Comparison of ENCODE assay signal across 18 cellular contexts in genomic region chr1:22212400-22213233, GRCh38.
DNase-seq lines count a peak whose midpoint lies in the region; ATAC-seq, FAIRE-seq and TF ChIP-seq lines count a peak whose summit lies in the region.
"Had no signal": no experiment of that assay in that cellular context is flagged by ENCODE, and none has a peak within 500 bp of the region (broad histone marks: within the 10 kb centered on the region; RNA-seq: fewer than 3 reads in every experiment).

No MANE protein-coding gene starts in this region.

- no peak overlapping the region for H3K27ac ChIP-seq in kidney (ENCODE audit: low read depth in 2 of 2, low read length in 2 of 2)
- no peak overlapping the region for H3K27ac ChIP-seq in naive thymus-derived CD4-positive, alpha-beta T cell (ENCODE audit: low read depth, low read length)
- H3K27ac ChIP-seq: A549, RWPE1 had no signal

- TF ChIP-seq CTCF in natural killer cell (IDR thresholded peaks at IDR 0.05) (no peak), kidney (IDR thresholded peaks at IDR 0.05; ENCODE audit: borderline replicate concordance, extremely low read depth, insufficient read depth) (no peak), BE2C (IDR thresholded peaks at IDR 0.05; ENCODE audit: low read depth, low read length) (no peak)
- no peak for TF ChIP-seq CTCF in activated CD8-positive, alpha-beta T cell treated with anti-CD3 and anti-CD28 coated beads for 36 hours (IDR thresholded peaks at IDR 0.05)

- H3K4me1 Mint-ChIP-seq in natural killer cell treated with Interleukin-12 subunit alpha and Interleukin-12 subunit beta and Interleukin-15 and Interleukin-18, amount 100 ng/mL, for 72 hours (ENCODE audit: low read depth in 2 of 2): no peaks in the 10 kb centered on the region
- no peaks in the 10 kb centered on the region for H3K4me1 Mint-ChIP-seq in natural killer cell
- no peaks in the 10 kb centered on the region for H3K4me1 Mint-ChIP-seq in activated CD8-positive, alpha-beta T cell treated with anti-CD3 and anti-CD28 coated beads for 36 hours (ENCODE audit: low read depth)
- no peaks in the 10 kb centered on the region for H3K4me1 Mint-ChIP-seq in naive thymus-derived CD4-positive, alpha-beta T cell
- H3K4me1 Mint-ChIP-seq: T-cell had no signal

- H3K27me3 ChIP-seq in naive thymus-derived CD4-positive, alpha-beta T cell (ENCODE audit: control insufficient read depth in 2 of 2, insufficient read depth in 2 of 2, low read length in 2 of 2): peaks cover 0 to 4% of the 10 kb centered on the region in 2 donors
- no peaks in the 10 kb centered on the region for H3K27me3 ChIP-seq in BE2C

- POLR2A ChIA-PET in activated CD8-positive, alpha-beta T cell treated with anti-CD3 and anti-CD28 coated beads for 36 hours (lab: Charles Lee): no interaction called here
- POLR2A ChIA-PET in naive thymus-derived CD4-positive, alpha-beta T cell (lab: Charles Lee): no interaction called here

- no peaks in the 10 kb centered on the region for H3K36me3 Mint-ChIP-seq in natural killer cell treated with Interleukin-12 subunit alpha and Interleukin-12 subunit beta and Interleukin-15 and Interleukin-18, amount 100 ng/mL, for 72 hours
- no peaks in the 10 kb centered on the region for H3K36me3 Mint-ChIP-seq in natural killer cell
- H3K36me3 Mint-ChIP-seq in activated CD8-positive, alpha-beta T cell treated with anti-CD3 and anti-CD28 coated beads for 36 hours (ENCODE audit: low read depth): no peaks in the 10 kb centered on the region
- no peaks in the 10 kb centered on the region for H3K36me3 Mint-ChIP-seq in naive thymus-derived CD4-positive, alpha-beta T cell
- H3K36me3 Mint-ChIP-seq: CD4-positive, CD25-positive, alpha-beta regulatory T cell; T-cell had no signal

- no peaks in the 10 kb centered on the region for H3K36me3 ChIP-seq in kidney (ENCODE audit: control insufficient read depth in 1 of 2, insufficient read depth in 2 of 2, low read length in 2 of 2)
- no peaks in the 10 kb centered on the region for H3K36me3 ChIP-seq in naive thymus-derived CD4-positive, alpha-beta T cell (ENCODE audit: control insufficient read depth in 2 of 3, insufficient read depth in 3 of 3, low read length in 3 of 3)
- H3K36me3 ChIP-seq in BE2C: no peaks in the 10 kb centered on the region

- intact Hi-C loops in natural killer cell (cut with micrococcal nuclease): no loop called here
- intact Hi-C loops in kidney (cut with DNase I): no loop called here
- intact Hi-C loops in activated CD8-positive, alpha-beta T cell treated with anti-CD3 and anti-CD28 coated beads for 36 hours (cut with micrococcal nuclease): no loop called here
- intact Hi-C loops in naive thymus-derived CD4-positive, alpha-beta T cell (cut with micrococcal nuclease): no loop called here

- H3K4me1 ChIP-seq in kidney (ENCODE audit: control insufficient read depth in 1 of 2, insufficient read depth in 1 of 2, low read depth in 1 of 2, low read length in 2 of 2): no peaks in the 10 kb centered on the region
- no peaks in the 10 kb centered on the region for H3K4me1 ChIP-seq in naive thymus-derived CD4-positive, alpha-beta T cell (ENCODE audit: control insufficient read depth in 2 of 2, insufficient read depth in 2 of 2, low read length in 2 of 2)
- no peaks in the 10 kb centered on the region for H3K4me1 ChIP-seq in BE2C
- H3K4me1 ChIP-seq: A549 had no signal

- no peak for FAIRE-seq in kidney (lab: Jason Lieb, UNC)
- FAIRE-seq: A549, H1 had no signal

- H3K27ac Mint-ChIP-seq in natural killer cell treated with Interleukin-12 subunit alpha and Interleukin-12 subunit beta and Interleukin-15 and Interleukin-18, amount 100 ng/mL, for 72 hours: no peak overlapping the region
- no peak overlapping the region for H3K27ac Mint-ChIP-seq in natural killer cell
- H3K27ac Mint-ChIP-seq in activated CD8-positive, alpha-beta T cell treated with anti-CD3 and anti-CD28 coated beads for 36 hours: no peak overlapping the region
- H3K27ac Mint-ChIP-seq in naive thymus-derived CD4-positive, alpha-beta T cell: no peak overlapping the region
- H3K27ac Mint-ChIP-seq: CD4-positive, CD25-positive, alpha-beta regulatory T cell; T-cell had no signal

- no peak overlapping the region for H3K4me3 Mint-ChIP-seq in natural killer cell treated with Interleukin-12 subunit alpha and Interleukin-12 subunit beta and Interleukin-15 and Interleukin-18, amount 100 ng/mL, for 72 hours
- no peak overlapping the region for H3K4me3 Mint-ChIP-seq in natural killer cell
- H3K4me3 Mint-ChIP-seq in activated CD8-positive, alpha-beta T cell treated with anti-CD3 and anti-CD28 coated beads for 36 hours: no peak overlapping the region
- no peak overlapping the region for H3K4me3 Mint-ChIP-seq in naive thymus-derived CD4-positive, alpha-beta T cell
- H3K4me3 Mint-ChIP-seq: CD4-positive, CD25-positive, alpha-beta regulatory T cell; T-cell had no signal

- H3K9me3 ChIP-seq in kidney (ENCODE audit: control insufficient read depth in 1 of 2, low read length in 2 of 2): no peaks in the 10 kb centered on the region
- H3K9me3 ChIP-seq in naive thymus-derived CD4-positive, alpha-beta T cell (ENCODE audit: control insufficient read depth in 2 of 3, low read length in 3 of 3): no peaks in the 10 kb centered on the region
- no peaks in the 10 kb centered on the region for H3K9me3 ChIP-seq in BE2C
- H3K9me3 ChIP-seq: A549 had no signal

- H3K9me3 Mint-ChIP-seq in natural killer cell treated with Interleukin-12 subunit alpha and Interleukin-12 subunit beta and Interleukin-15 and Interleukin-18, amount 100 ng/mL, for 72 hours: no peaks in the 10 kb centered on the region
- H3K9me3 Mint-ChIP-seq in natural killer cell: no peaks in the 10 kb centered on the region
- no peaks in the 10 kb centered on the region for H3K9me3 Mint-ChIP-seq in activated CD8-positive, alpha-beta T cell treated with anti-CD3 and anti-CD28 coated beads for 36 hours
- H3K9me3 Mint-ChIP-seq in naive thymus-derived CD4-positive, alpha-beta T cell: no peaks in the 10 kb centered on the region
- H3K9me3 Mint-ChIP-seq: T-cell had no signal

- H3K9ac ChIP-seq in kidney (ENCODE audit: low read length in 2 of 2): no peak overlapping the region

- CTCF ChIA-PET in activated CD8-positive, alpha-beta T cell treated with anti-CD3 and anti-CD28 coated beads for 36 hours (lab: Charles Lee): no interaction called here
- CTCF ChIA-PET in naive thymus-derived CD4-positive, alpha-beta T cell (lab: Charles Lee): no interaction called here

- H3K4me3 ChIP-seq in kidney (ENCODE audit: low read length in 2 of 2): no peak overlapping the region
- H3K4me3 ChIP-seq in naive thymus-derived CD4-positive, alpha-beta T cell (ENCODE audit: low read length): no peak overlapping the region
- no peak overlapping the region for H3K4me3 ChIP-seq in BE2C (ENCODE audit: low read depth, low read length)
- H3K4me3 ChIP-seq: A549 had no signal

- DNase-seq in natural killer cell treated with Interleukin-12 subunit alpha and Interleukin-12 subunit beta and Interleukin-15 and Interleukin-18, amount 100 ng/mL, for 72 hours (ENCODE audit: low spot score): peak; percentile 53
- DNase-seq in natural killer cell: no peak
- DNase-seq in NCI-H524 treated with DMSO at 0.1 percent for 48 hours (lab: John Stamatoyannopoulos, UW): peak; percentile 80
- DNase-seq in kidney: peak; percentile 26
- DNase-seq in activated CD8-positive, alpha-beta T cell treated with anti-CD3 and anti-CD28 coated beads for 36 hours: no peak
- DNase-seq in ecto neural progenitor cell (ENCODE audit: low spot score): no peak
- no peak for DNase-seq in naive thymus-derived CD4-positive, alpha-beta T cell
- DNase-seq in BE2C: no peak
- DNase-seq: CD4-positive, CD25-positive, alpha-beta regulatory T cell; DND-41; GDM1; IMR-90; NCI-H187; NCI-H510A treated with DMSO at 0.1 percent for 48 hours; T-cell had no signal

- ATAC-seq in natural killer cell treated with Interleukin-12 subunit alpha and Interleukin-12 subunit beta and Interleukin-15 and Interleukin-18, amount 100 ng/mL, for 72 hours: no peak
- ATAC-seq in natural killer cell: no peak
- ATAC-seq in activated CD8-positive, alpha-beta T cell treated with anti-CD3 and anti-CD28 coated beads for 36 hours: no peak
- no peak for ATAC-seq in naive thymus-derived CD4-positive, alpha-beta T cell
- ATAC-seq: A549, T-cell had no signal

- H3K27me3 Mint-ChIP-seq in natural killer cell treated with Interleukin-12 subunit alpha and Interleukin-12 subunit beta and Interleukin-15 and Interleukin-18, amount 100 ng/mL, for 72 hours: peaks cover 33 to 57% of the 10 kb centered on the region in 2 donors
- peaks cover 39 to 66% of the 10 kb centered on the region in 2 donors for H3K27me3 Mint-ChIP-seq in natural killer cell (ENCODE audit: low read depth in 2 of 2)
- peaks cover 42% of the 10 kb centered on the region for H3K27me3 Mint-ChIP-seq in activated CD8-positive, alpha-beta T cell treated with anti-CD3 and anti-CD28 coated beads for 36 hours
- peaks cover 57 to 70% (median 61%) of the 10 kb centered on the region in 5 donors for H3K27me3 Mint-ChIP-seq in naive thymus-derived CD4-positive, alpha-beta T cell

Comparison
In these comparisons a context has a peak if more than half of its experiments do, and no peak if none do; other contexts are left out.
1. DNase-seq: peak in natural killer cell treated with Interleukin-12 subunit alpha and Interleukin-12 subunit beta and Interleukin-15 and Interleukin-18, amount 100 ng/mL, for 72 hours (single experiment), NCI-H524 treated with DMSO at 0.1 percent for 48 hours (single experiment) and kidney (single experiment); none in natural killer cell (single experiment), activated CD8-positive, alpha-beta T cell treated with anti-CD3 and anti-CD28 coated beads for 36 hours (single experiment), ecto neural progenitor cell (single experiment), naive thymus-derived CD4-positive, alpha-beta T cell (0 of 9) and BE2C (single experiment).